Comparison of ENCODE assay signal across 8 cellular contexts in genomic region chr15:70036585-70037343, GRCh38.
DNase-seq lines count a peak whose midpoint lies in the region; ATAC-seq and TF ChIP-seq lines count a peak whose summit lies in the region.

No MANE protein-coding gene starts in this region.

- H3K4me1 Mint-ChIP-seq in activated T-cell treated with anti-CD3 and anti-CD28 coated beads, Interleukin-2, amount 50 U/mL, for 72 hours (ENCODE audit: low read depth): no peaks in the 10 kb centered on the region

- no peak overlapping the region for H3K27ac Mint-ChIP-seq in activated T-cell treated with anti-CD3 and anti-CD28 coated beads, Interleukin-2, amount 50 U/mL, for 72 hours

- no peak overlapping the region for H3K4me3 Mint-ChIP-seq in activated T-cell treated with anti-CD3 and anti-CD28 coated beads, Interleukin-2, amount 50 U/mL, for 72 hours

- ATAC-seq in GM19463 (IDR thresholded peaks at IDR 0.05; ENCODE audit: unreplicated experiment) (peak; percentile 81), HG03439 (IDR thresholded peaks at IDR 0.05; ENCODE audit: unreplicated experiment) (peak; percentile 81), left cardiac atrium (no peak)
- no peak for ATAC-seq in activated T-cell treated with anti-CD3 and anti-CD28 coated beads, Interleukin-2, amount 50 U/mL, for 72 hours (replicated peaks in 1 of 2)

- no peaks in the 10 kb centered on the region for H3K27me3 Mint-ChIP-seq in activated T-cell treated with anti-CD3 and anti-CD28 coated beads, Interleukin-2, amount 50 U/mL, for 72 hours (ENCODE audit: low read depth)

- H3K36me3 Mint-ChIP-seq in activated T-cell treated with anti-CD3 and anti-CD28 coated beads, Interleukin-2, amount 50 U/mL, for 72 hours (ENCODE audit: insufficient read depth in 2 of 2): no peaks in the 10 kb centered on the region

- peak; percentile 26; the same call in 1 of the 2 replicates for TF ChIP-seq POLR2A in Raji (IDR thresholded peaks at IDR 0.05; ENCODE audit: insufficient read depth, low read depth, low read length)

- H3K9me3 Mint-ChIP-seq in activated T-cell treated with anti-CD3 and anti-CD28 coated beads, Interleukin-2, amount 50 U/mL, for 72 hours: no peaks in the 10 kb centered on the region

- TF ChIP-seq CTCF in GM10266 (IDR thresholded peaks at IDR 0.05; ENCODE audit: control insufficient read depth, insufficient read depth, low read depth, missing control alignments): no peak

- DNase-seq in GM10266 (ENCODE audit: extremely low spot score): peak; percentile 76
- no peak for DNase-seq in ureter (ENCODE audit: low spot score)
- no peak for DNase-seq in 8988T
- DNase-seq in activated T-cell treated with anti-CD3 and anti-CD28 coated beads, Interleukin-2, amount 50 U/mL, for 72 hours: no peak
- DNase-seq in left cardiac atrium: no peak

- intact Hi-C loops in left cardiac atrium (cut with DNase I): no loop called here

Comparison
In these comparisons a context has a peak if more than half of its experiments do, and no peak if none do; other contexts are left out.
1. ATAC-seq: peak in GM19463 (single experiment) and HG03439 (single experiment); none in activated T-cell treated with anti-CD3 and anti-CD28 coated beads, Interleukin-2, amount 50 U/mL, for 72 hours (0 of 2) and left cardiac atrium (0 of 2).